ENCODE assay signal across 9 cellular contexts in the genomic region with DNA sequence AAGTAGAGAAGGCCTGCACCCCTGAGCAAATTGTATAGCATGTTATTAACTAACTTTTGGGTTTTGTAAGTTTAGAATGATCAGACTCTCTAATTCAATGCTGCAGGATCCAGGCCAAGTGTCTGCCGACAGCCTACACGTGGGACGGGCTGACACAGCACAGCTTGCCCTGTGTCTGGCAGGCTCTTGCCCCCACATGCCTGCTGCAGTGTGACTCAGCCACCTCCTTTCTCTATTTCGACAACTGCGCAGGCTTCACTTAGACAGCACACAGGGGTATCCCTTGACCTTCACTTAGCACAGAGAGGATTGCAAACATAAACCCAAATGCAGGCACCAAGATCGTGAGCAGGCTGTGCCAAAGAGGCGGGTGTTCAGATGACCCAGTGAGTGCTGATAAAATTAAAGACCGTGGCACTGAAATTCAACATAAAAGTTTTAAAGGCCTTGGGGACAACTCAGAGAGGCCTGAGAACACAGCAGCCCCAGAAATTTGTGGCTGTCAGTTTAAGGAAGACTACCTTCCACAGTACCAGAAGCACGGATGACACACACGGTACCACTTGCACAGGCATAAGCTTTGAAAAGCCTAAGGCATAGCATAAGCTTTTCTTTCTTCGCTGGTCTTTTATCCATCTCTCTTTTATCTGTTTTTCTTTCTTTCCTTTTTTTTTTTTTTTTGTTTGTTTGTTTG. TPM values are rescaled to one million over a fixed set of nuclear protein-coding genes. Genes with fewer than 3 reads are reported as not detected.
A peak's percentile ranks its signal among the peaks of the same experiment; 100 is the strongest.
DNase-seq lines count a peak whose midpoint lies in the region; ATAC-seq and TF ChIP-seq lines count a peak whose summit lies in the region.
"Had no signal": no experiment of that assay in that cellular context is flagged by ENCODE, and none has a peak within 500 bp of the region (broad histone marks: within the 10 kb centered on the region; RNA-seq: fewer than 3 reads in every experiment).

No MANE protein-coding gene starts in this region.

- TF ChIP-seq POLR2A in vagina (IDR thresholded peaks at IDR 0.05) = no peak

- CTCF ChIA-PET in RWPE1 (lab: Yijun Ruan, JAX) = interaction anchor here (1.1 to 1.9 kb wide), 3 partner anchors 36 to 91 kb away, joined by 3 to 12 read pairs (median 6); no protein-coding TSS in a partner anchor

- H3K4me3 ChIP-seq in fibroblast of the aortic adventitia (ENCODE audit: low read depth, low read length) (no peak overlapping the region), vagina (no peak overlapping the region)
- H3K4me3 ChIP-seq: SK-N-MC had no signal

- peak overlapping the region; percentile 67 for H3K27ac ChIP-seq in RWPE1
- peak overlapping the region; percentile 54 for H3K27ac ChIP-seq in vagina
- H3K27ac ChIP-seq: SK-N-MC had no signal

- H3K4me1 ChIP-seq in vagina = peaks cover 14% of the 10 kb centered on the region

- intact Hi-C loops in vagina (cut with DNase I) = no loop called here

- H3K36me3 ChIP-seq in vagina = no peaks in the 10 kb centered on the region

- no peaks in the 10 kb centered on the region for H3K27me3 ChIP-seq in vagina

- no peak for TF ChIP-seq CTCF in RWPE1 (conservative IDR thresholded peaks at IDR 0.05; ENCODE audit: low read depth)
- no peak for TF ChIP-seq CTCF in fibroblast of the aortic adventitia (IDR thresholded peaks at IDR 0.05; ENCODE audit: insufficient read depth, low read length)
- TF ChIP-seq CTCF in vagina (IDR thresholded peaks at IDR 0.05) = no peak

- no peak for ATAC-seq in HG03520 (IDR thresholded peaks at IDR 0.05; ENCODE audit: unreplicated experiment)
- no peak for ATAC-seq in HG03095 (IDR thresholded peaks at IDR 0.05; ENCODE audit: unreplicated experiment)

- POLR2A ChIA-PET in RWPE1 (lab: Yijun Ruan, JAX; ENCODE audit: low non-redundant PET) = no interaction called here

- H3K9me3 ChIP-seq in vagina = no peaks in the 10 kb centered on the region

- DNase-seq in RWPE1 (ENCODE audit: low spot score) (peak; percentile 89), fibroblast of the aortic adventitia (ENCODE audit: low read depth) (peak; percentile 91), mucosa of gallbladder (ENCODE audit: low spot score) (peak; percentile 65), vagina (ENCODE audit: extremely low spot score in 2 of 2) (no peak)
- DNase-seq in stimulated activated CD4-positive, alpha-beta T cell treated with anti-CD3 and anti-CD28 coated beads, Interleukin-15, amount 100 ng/mL, for 24 hours = no peak
- DNase-seq in stimulated activated CD4-positive, alpha-beta T cell treated with anti-CD3 and anti-CD28 coated beads, Interleukin-4, amount 100 ng/mL, for 4 hours = no peak

RNA-seq across cellular contexts. Expression of a gene that starts 37.8 kb away (rescaled TPM):
- total RNA-seq in fibroblast of the aortic adventitia (ENCODE audit: low replicate concordance) = not detected in 2 replicates
- total RNA-seq in mucosa of gallbladder = 0.75 TPM
- total RNA-seq in vagina = 3.2 TPM

Comparison
In these comparisons a context has a peak if more than half of its experiments do, and no peak if none do; other contexts are left out.
1. DNase-seq: peak in RWPE1 (single experiment), fibroblast of the aortic adventitia (single experiment) and mucosa of gallbladder (single experiment); none in vagina (0 of 2), stimulated activated CD4-positive, alpha-beta T cell treated with anti-CD3 and anti-CD28 coated beads, Interleukin-15, amount 100 ng/mL, for 24 hours (single experiment) and stimulated activated CD4-positive, alpha-beta T cell treated with anti-CD3 and anti-CD28 coated beads, Interleukin-4, amount 100 ng/mL, for 4 hours (0 of 2).